25 cellular contexts compared by ENCODE assay signal in genomic region chr4:57492479-57492878, GRCh38.
"Had no signal": no experiment of that assay in that cellular context is flagged by ENCODE, and none has a peak within 500 bp of the region (broad histone marks: within the 10 kb centered on the region; RNA-seq: fewer than 3 reads in every experiment).

No MANE protein-coding gene starts in this region.

- DNase-seq: activated CD4-positive, alpha-beta T cell treated with anti-CD3 and anti-CD28 coated beads for 36 hours; activated CD4-positive, CD25-positive, alpha-beta regulatory T cell; activated CD8-positive, alpha-beta memory T cell treated with anti-CD3 and anti-CD28 coated beads, Interleukin-2, amount 10 ng/mL, durations not matched to agents 7 days and 5 days; activated CD8-positive, alpha-beta T cell treated with anti-CD3 and anti-CD28 coated beads, Interleukin-2, amount 10 ng/mL, durations not matched to agents 7 days and 5 days; activated naive CD4-positive, alpha-beta T cell; activated T-cell treated with anti-CD3 and anti-CD28 coated beads for 4 hours; activated T-cell treated with anti-CD3 and anti-CD28 coated beads, Interleukin-2, amount 50 U/mL, for 72 hours; adrenal gland; dermis blood vessel endothelial cell; effector CD4-positive, alpha-beta T cell; naive thymus-derived CD4-positive, alpha-beta T cell; pancreas; retina; sigmoid colon; stimulated activated CD4-positive, alpha-beta T cell treated with anti-CD3 and anti-CD28 coated beads, Interleukin-15, amount 100 ng/mL, for 24 hours; stimulated activated CD4-positive, alpha-beta T cell treated with anti-CD3 and anti-CD28 coated beads, Interleukin-2, amount 100 ng/mL, for 24 hours; stimulated activated naive CD4-positive, alpha-beta T cell; T-cell had no signal

- ATAC-seq: activated CD4-positive, alpha-beta T cell treated with anti-CD3 and anti-CD28 coated beads for 36 hours; activated CD8-positive, alpha-beta memory T cell treated with anti-CD3 and anti-CD28 coated beads, Interleukin-2, amount 10 ng/mL, durations not matched to agents 7 days and 5 days; activated CD8-positive, alpha-beta T cell treated with anti-CD3 and anti-CD28 coated beads, Interleukin-2, amount 10 ng/mL, durations not matched to agents 7 days and 5 days; activated naive CD4-positive, alpha-beta T cell treated with anti-CD3 and anti-CD28 coated beads, Interleukin-2, amount 50 U/mL, for 72 hours; activated T-cell treated with anti-CD3 and anti-CD28 coated beads, Interleukin-2, amount 50 U/mL, for 72 hours; foreskin keratinocyte; naive thymus-derived CD4-positive, alpha-beta T cell; pancreas; T-cell had no signal

- H3K4me3 ChIP-seq: adrenal gland, ascending aorta, esophagus muscularis mucosa, pancreas, prostate gland, sigmoid colon, suprapubic skin, tibial nerve had no signal

- H3K36me3 ChIP-seq: adrenal gland, ascending aorta, esophagus muscularis mucosa, pancreas, prostate gland, sigmoid colon, suprapubic skin, tibial nerve had no signal

- H3K4me1 ChIP-seq: adrenal gland, ascending aorta, foreskin keratinocyte, pancreas, prostate gland, suprapubic skin had no signal

- H3K27ac ChIP-seq: adrenal gland, ascending aorta, foreskin keratinocyte, pancreas, prostate gland, suprapubic skin, tibial nerve had no signal

- H3K27me3 ChIP-seq: adrenal gland, ascending aorta, esophagus muscularis mucosa, foreskin keratinocyte, pancreas, sigmoid colon, suprapubic skin, tibial nerve had no signal

- H3K9me3 ChIP-seq: adrenal gland, ascending aorta, esophagus muscularis mucosa, pancreas, prostate gland, sigmoid colon, suprapubic skin, tibial nerve had no signal
